In the genomic region with DNA sequence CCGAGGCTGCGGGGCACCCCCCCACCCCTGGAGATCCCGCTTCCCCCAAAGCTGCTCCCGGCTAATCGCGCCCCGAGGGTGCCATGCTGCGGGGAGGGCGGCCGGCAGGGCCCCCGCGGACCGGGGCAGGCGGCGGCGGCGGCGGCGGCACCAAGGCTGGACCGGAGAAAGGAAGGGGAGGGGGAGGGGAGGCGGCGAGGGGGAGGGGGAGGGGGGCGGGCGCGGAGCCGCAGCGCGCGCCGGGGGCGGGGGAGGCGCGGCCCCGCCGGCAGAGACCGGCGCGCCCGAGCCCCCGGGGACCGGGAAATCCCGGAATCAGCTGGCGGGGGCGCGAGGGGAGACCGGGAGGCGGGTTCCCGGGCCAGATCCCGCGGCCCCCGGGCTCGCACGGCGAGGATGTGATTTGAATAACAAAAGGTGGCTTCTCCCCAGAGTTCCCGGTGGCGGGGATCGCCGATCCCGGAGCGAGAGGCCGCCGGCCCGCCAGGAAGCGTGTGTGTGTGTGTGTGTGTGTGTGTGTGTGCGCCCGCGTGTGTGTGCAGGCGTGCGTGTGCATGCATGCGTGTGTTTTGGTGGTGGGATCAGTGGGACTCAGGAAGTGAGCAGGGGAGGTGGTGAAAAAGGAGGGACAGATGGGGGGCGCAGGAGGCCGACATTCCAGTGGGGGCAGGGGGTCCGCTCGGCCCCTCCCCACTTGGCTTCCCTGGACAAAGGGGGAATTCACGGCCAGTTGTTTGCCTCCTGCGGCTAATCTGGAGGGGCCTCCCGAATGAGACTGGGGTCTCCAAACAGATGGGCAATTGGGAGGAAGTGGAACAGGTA, we compare ENCODE assay signal across 8 cellular contexts.
DNase-seq lines count a peak whose midpoint lies in the region; ATAC-seq and TF ChIP-seq lines count a peak whose summit lies in the region.

No MANE protein-coding gene starts in this region.

- H3K4me1 ChIP-seq in HAP-1 (peaks cover 8% of the 10 kb centered on the region), ascending aorta (peaks cover 4 to 27% of the 10 kb centered on the region in 2 donors)

- ATAC-seq in HG03521 (IDR thresholded peaks at IDR 0.05; ENCODE audit: unreplicated experiment) = no peak

- peak overlapping the region; percentile 81 to 89 for H3K27ac ChIP-seq in ascending aorta

- H3K27me3 ChIP-seq in HAP-1 (ENCODE audit: low read depth) (no peaks in the 10 kb centered on the region), ascending aorta (no peaks in the 10 kb centered on the region)

- H3K9me3 ChIP-seq in HAP-1 (peaks cover 10% of the 10 kb centered on the region), ascending aorta (no peaks in the 10 kb centered on the region)

- DNase-seq in AG20443 (ENCODE audit: low spot score) = peak; percentile 79
- DNase-seq in HAP-1 (ENCODE audit: low spot score in 2 of 2) = peak; percentile 23 to 76
- peak; percentile 48 for DNase-seq in SK-MEL-5 (ENCODE audit: low read depth, low spot score)
- peak in 1 of 2 donors; percentile 73 for DNase-seq in ascending aorta (ENCODE audit: low spot score in 2 of 2)
- peak; percentile 41 for DNase-seq in iPS DF 4.7 (ENCODE audit: extremely low read depth, low spot score)
- peak; percentile 92 for DNase-seq in retina
- DNase-seq in pons (ENCODE audit: low spot score) = no peak

- intact Hi-C loops in ascending aorta (cut with DNase I) = loop anchor here (1.0 to 2.0 kb wide), 3 partner anchors 14 to 99 kb away; a partner anchor contains a TSS

- no peak for TF ChIP-seq CTCF in ascending aorta (IDR thresholded peaks at IDR 0.05)

- peak overlapping the region; percentile 65 for H3K4me3 ChIP-seq in HAP-1
- peak overlapping the region; percentile 75 to 86 for H3K4me3 ChIP-seq in ascending aorta

- no peaks in the 10 kb centered on the region for H3K36me3 ChIP-seq in HAP-1 (replicated peaks)
- H3K36me3 ChIP-seq in ascending aorta = no peaks in the 10 kb centered on the region

- in situ Hi-C loops in HAP-1 (cut with MboI; ENCODE audit: low sequenced_read_pairs) = no loop called here
- in situ Hi-C loops in SK-MEL-5 (cut with HindIII; ENCODE audit: low pct_unique_long_range_greater_than_20kb, low sequenced_read_pairs) = no loop called here
